Comparison of ENCODE assay signal across 11 cellular contexts in genomic region chr3:69639851-69640250, GRCh38.
"Had no signal": no experiment of that assay in that cellular context is flagged by ENCODE, and none has a peak within 500 bp of the region (broad histone marks: within the 10 kb centered on the region; RNA-seq: fewer than 3 reads in every experiment).

No MANE protein-coding gene starts in this region.

- H3K27ac Mint-ChIP-seq: GM23338, H9, HFFc6 had no signal

- H3K9ac ChIP-seq: GM23248 had no signal

- DNase-seq: GM23248, GOT3, H7, H9, HCEC 1CT, HFFc6 had no signal

- FAIRE-seq: H1, H54 had no signal

- H3K27ac ChIP-seq: GM23248 had no signal

- H2AFZ ChIP-seq: GM23248, GM23338 had no signal

- H3K4me3 Mint-ChIP-seq: GM23338, H9, HFFc6 had no signal

- H3K4me1 Mint-ChIP-seq: GM23338, H9 had no signal

- H3K4me3 ChIP-seq: GM23248, GM23338, HAP-1 had no signal

- H3K9me3 ChIP-seq: HAP-1 had no signal

- H3K4me1 ChIP-seq: HAP-1 had no signal

- H3K4me2 ChIP-seq: GM23338 had no signal

- H3K36me3 ChIP-seq: HAP-1 had no signal

- ATAC-seq: GM23338, HCT116 had no signal
